Comparison of ENCODE assay signal across 8 cellular contexts in genomic region chr13:108961542-108962125, GRCh38.
A peak's percentile ranks its signal among the peaks of the same experiment; 100 is the strongest.
DNase-seq lines count a peak whose midpoint lies in the region; ATAC-seq and TF ChIP-seq lines count a peak whose summit lies in the region.

No MANE protein-coding gene starts in this region.

- H3K36me3 Mint-ChIP-seq in brain = no peaks in the 10 kb centered on the region

- peak; percentile 28 for TF ChIP-seq CTCF in GM20000 (IDR thresholded peaks at IDR 0.05; ENCODE audit: extremely low read depth, missing control alignments)
- TF ChIP-seq CTCF in brain (conservative IDR thresholded peaks at IDR 0.05) = peak; percentile 93 to 96

- H3K27ac Mint-ChIP-seq in brain = peak overlapping the region in 3 of 5 experiments; percentile 28 to 76 (median 37)

- H3K9me3 Mint-ChIP-seq in brain = peaks cover 0 to 5% (median 0%) of the 10 kb centered on the region in 5 experiments

- DNase-seq in NCI-H510A treated with DMSO at 0.1 percent for 48 hours (lab: John Stamatoyannopoulos, UW) (peak; percentile 81), NCI-H510A (lab: John Stamatoyannopoulos, UW) (no peak), GM20000 (ENCODE audit: low spot score) (peak; percentile 45), NCI-H748 (lab: John Stamatoyannopoulos, UW; ENCODE audit: unreplicated experiment) (peak; percentile 67), iris pigment epithelial cell (ENCODE audit: low read depth) (peak; percentile 64), stromal cell of bone marrow (ENCODE audit: low read depth) (peak; percentile 29)

- H3K4me1 Mint-ChIP-seq in brain = peaks cover 24% of the 10 kb centered on the region

- peak overlapping the region in 1 of 5 experiments; percentile 21 for H3K4me3 Mint-ChIP-seq in brain

- peak; percentile 90 for ATAC-seq in HG03442 (IDR thresholded peaks at IDR 0.05; ENCODE audit: unreplicated experiment)

- no peaks in the 10 kb centered on the region for H3K27me3 Mint-ChIP-seq in brain
